Comparison of ENCODE assay signal across 8 cellular contexts in genomic region chr4:144645102-144645469, GRCh38. TPM values are rescaled to one million over a fixed set of nuclear protein-coding genes. Genes with fewer than 3 reads are reported as not detected.
DNase-seq lines count a peak whose midpoint lies in the region; ATAC-seq and TF ChIP-seq lines count a peak whose summit lies in the region.

No MANE protein-coding gene starts in this region.

- ATAC-seq in PC-3 (no peak), HG02678 (IDR thresholded peaks at IDR 0.05; ENCODE audit: unreplicated experiment) (no peak), HG03378 (IDR thresholded peaks at IDR 0.05; ENCODE audit: unreplicated experiment) (no peak)

- BruUV-seq in PC-3 (replicated peaks; lab: Mats Ljungman, UMichigan): TSS peak; percentile 35

- no peaks in the 10 kb centered on the region for H3K9me2 ChIP-seq in PC-3 (replicated peaks; ENCODE audit: low read length)

- CTCF ChIA-PET in PC-3 (lab: Charles Lee): no interaction called here
- CTCF ChIA-PET in CD8-positive, alpha-beta memory T cell (lab: Charles Lee): no interaction called here

- peaks cover 0 to 4% (median 0%) of the 10 kb centered on the region in 5 donors for H3K9me3 Mint-ChIP-seq in CD8-positive, alpha-beta memory T cell

- H3K9me3 ChIP-seq in BLaER1: no peaks in the 10 kb centered on the region
- H3K9me3 ChIP-seq in PC-3 (ENCODE audit: low read length): no peaks in the 10 kb centered on the region
- H3K9me3 ChIP-seq in parathyroid adenoma (ENCODE audit: control insufficient read depth, low read length): no peaks in the 10 kb centered on the region
- no peaks in the 10 kb centered on the region for H3K9me3 ChIP-seq in CD8-positive, alpha-beta memory T cell (ENCODE audit: low read length)

- H3F3A ChIP-seq in PC-3 (ENCODE audit: low read length, unreplicated experiment): no peaks in the 10 kb centered on the region

- H3K4me2 ChIP-seq in BLaER1 (peak overlapping the region; percentile 94), PC-3 (ENCODE audit: low read length) (peak overlapping the region; percentile 84; the same call in 1 of the 2 replicates), parathyroid adenoma (ENCODE audit: low read length) (peak overlapping the region; percentile 68)

- peaks cover 14 to 22% (median 21%) of the 10 kb centered on the region in 3 donors for H3K4me1 Mint-ChIP-seq in CD8-positive, alpha-beta memory T cell

- no peak overlapping the region for H2AFZ ChIP-seq in PC-3 (ENCODE audit: low read length)
- peak overlapping the region; percentile 46 for H2AFZ ChIP-seq in parathyroid adenoma

- peaks cover 16 to 49% of the 10 kb centered on the region in 2 donors for H3K27me3 Mint-ChIP-seq in CD8-positive, alpha-beta memory T cell

- no peak for TF ChIP-seq CTCF in PC-3 (conservative IDR thresholded peaks at IDR 0.05; ENCODE audit: low read depth, low read length)
- TF ChIP-seq CTCF in fibroblast of the aortic adventitia (IDR thresholded peaks at IDR 0.05; ENCODE audit: insufficient read depth, low read length): no peak
- no peak for TF ChIP-seq CTCF in parathyroid adenoma (IDR thresholded peaks at IDR 0.05)

- no peaks in the 10 kb centered on the region for H3K79me2 ChIP-seq in PC-3 (ENCODE audit: low read length)
- H3K79me2 ChIP-seq in parathyroid adenoma: no peaks in the 10 kb centered on the region

- H3K27me3 ChIP-seq in BLaER1 (peaks cover 30% of the 10 kb centered on the region), PC-3 (ENCODE audit: low read length) (peaks cover 35% of the 10 kb centered on the region), parathyroid adenoma (ENCODE audit: control insufficient read depth, insufficient read depth, low read length) (no peaks in the 10 kb centered on the region)
- H3K27me3 ChIP-seq in CD8-positive, alpha-beta memory T cell (ENCODE audit: insufficient read depth, low read length, poor library complexity, severe bottlenecking): no peaks in the 10 kb centered on the region

- no peak overlapping the region for H3K27ac Mint-ChIP-seq in CD8-positive, alpha-beta memory T cell

- H3K36me3 ChIP-seq in BLaER1 (no peaks in the 10 kb centered on the region), PC-3 (ENCODE audit: low read depth, low read length) (no peaks in the 10 kb centered on the region), parathyroid adenoma (ENCODE audit: control insufficient read depth, insufficient read depth, low read length) (no peaks in the 10 kb centered on the region)
- H3K36me3 ChIP-seq in CD8-positive, alpha-beta memory T cell (ENCODE audit: insufficient read depth, low read length): no peaks in the 10 kb centered on the region

- H3K4me3 ChIP-seq in BLaER1 (peak overlapping the region; percentile 77), PC-3 (ENCODE audit: low read length) (no peak overlapping the region), fibroblast of the aortic adventitia (ENCODE audit: low read depth, low read length) (peak overlapping the region; percentile 92), parathyroid adenoma (ENCODE audit: low read depth, low read length) (no peak overlapping the region)
- no peak overlapping the region for H3K4me3 ChIP-seq in CD8-positive, alpha-beta memory T cell (ENCODE audit: low read length)

- POLR2A ChIA-PET in PC-3 (lab: Charles Lee; ENCODE audit: unreplicated experiment): no interaction called here
- POLR2A ChIA-PET in CD8-positive, alpha-beta memory T cell (lab: Charles Lee): no interaction called here

- intact Hi-C loops in PC-3 (cut with micrococcal nuclease): no loop called here

- H3K9ac ChIP-seq in BLaER1 (peak overlapping the region; percentile 72; the same call in 1 of the 2 replicates), PC-3 (ENCODE audit: low read length) (no peak overlapping the region), parathyroid adenoma (no peak overlapping the region)

- H4K20me1 ChIP-seq in BLaER1 (no peaks in the 10 kb centered on the region), PC-3 (ENCODE audit: low read length) (no peaks in the 10 kb centered on the region)

- H3K27ac ChIP-seq in BLaER1 (0 out of 2 replicates have a peak overlapping the region, but pooled peaks have one; percentile 54), PC-3 (ENCODE audit: low read length) (no peak overlapping the region), parathyroid adenoma (no peak overlapping the region)
- H3K27ac ChIP-seq in CD8-positive, alpha-beta memory T cell (ENCODE audit: low read depth, low read length): no peak overlapping the region

- peak overlapping the region in 1 of 7 donors; percentile 29 for H3K4me3 Mint-ChIP-seq in CD8-positive, alpha-beta memory T cell

- no peaks in the 10 kb centered on the region for H3K36me3 Mint-ChIP-seq in CD8-positive, alpha-beta memory T cell

- H3K4me1 ChIP-seq in BLaER1 (peaks cover 28% of the 10 kb centered on the region), PC-3 (ENCODE audit: insufficient read depth, low read length) (no peaks in the 10 kb centered on the region), parathyroid adenoma (no peaks in the 10 kb centered on the region)
- no peaks in the 10 kb centered on the region for H3K4me1 ChIP-seq in CD8-positive, alpha-beta memory T cell (ENCODE audit: insufficient read depth, low read length)

- DNase-seq in PC-3: no peak
- peak; percentile 44 for DNase-seq in fibroblast of the aortic adventitia (ENCODE audit: low read depth)
- no peak for DNase-seq in NK-92 (lab: John Stamatoyannopoulos, UW; ENCODE audit: unreplicated experiment)
- no peak for DNase-seq in CD8-positive, alpha-beta memory T cell

RNA-seq across cellular contexts. Expression of gene HHIP, which starts 0.9 kb away (rescaled TPM):
- total RNA-seq in PC-3 (2014; rRNA removed): 1.2 and 2.3 TPM in 2 replicates
- 3.8 and 16.0 TPM in 2 replicates for total RNA-seq in fibroblast of the aortic adventitia (ENCODE audit: low replicate concordance)
- total RNA-seq in CD8-positive, alpha-beta memory T cell: not detected
- polyA plus RNA-seq in CD8-positive, alpha-beta memory T cell: not detected

Comparison
In these comparisons a context has a peak if more than half of its experiments do, and no peak if none do; other contexts are left out.
1. H3K4me3 ChIP-seq: peak in BLaER1 (single experiment) and fibroblast of the aortic adventitia (single experiment); none in PC-3 (single experiment), parathyroid adenoma (single experiment) and CD8-positive, alpha-beta memory T cell (single experiment).
2. Peak in every context shown above with its lines, with median percentiles within 50 percentile points of each other: H3K4me2 ChIP-seq.